1 cellular context compared by ENCODE assay signal in the genomic region with DNA sequence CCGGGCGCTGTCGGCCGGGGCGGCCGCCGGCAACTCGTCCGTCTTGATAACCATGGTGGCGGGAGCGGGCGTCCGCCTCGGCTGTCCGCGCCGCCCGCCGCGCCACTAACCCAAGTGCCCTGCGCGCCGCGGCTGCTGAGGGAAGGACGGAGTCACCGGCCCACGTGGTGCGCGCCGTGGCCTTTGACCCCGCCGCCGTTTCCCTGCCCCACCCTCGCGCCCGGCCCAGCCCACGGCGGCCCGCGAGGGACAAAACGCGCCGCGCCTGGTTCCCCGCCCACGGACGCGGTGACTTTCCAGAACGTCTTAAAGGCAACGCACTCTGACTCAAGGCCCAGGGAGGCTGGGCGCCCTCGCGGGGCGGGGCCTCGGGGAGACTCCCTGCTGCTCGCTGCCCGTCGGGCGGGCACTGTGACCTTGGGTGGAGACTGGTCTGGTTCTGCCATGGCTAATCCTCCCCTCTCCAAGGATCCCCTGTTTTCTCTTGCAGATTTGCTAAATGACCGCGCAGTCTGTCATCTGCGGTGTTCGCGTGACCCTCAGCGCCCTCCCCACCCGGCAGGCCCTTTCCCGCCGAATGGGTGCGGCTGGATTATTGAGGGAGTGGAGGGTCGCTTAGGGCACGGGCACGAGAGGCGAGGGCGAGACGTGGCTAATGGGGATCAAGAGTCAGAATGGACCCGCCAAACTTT.
TF ChIP-seq lines count a peak whose summit lies in the region.

A gene with protein sequence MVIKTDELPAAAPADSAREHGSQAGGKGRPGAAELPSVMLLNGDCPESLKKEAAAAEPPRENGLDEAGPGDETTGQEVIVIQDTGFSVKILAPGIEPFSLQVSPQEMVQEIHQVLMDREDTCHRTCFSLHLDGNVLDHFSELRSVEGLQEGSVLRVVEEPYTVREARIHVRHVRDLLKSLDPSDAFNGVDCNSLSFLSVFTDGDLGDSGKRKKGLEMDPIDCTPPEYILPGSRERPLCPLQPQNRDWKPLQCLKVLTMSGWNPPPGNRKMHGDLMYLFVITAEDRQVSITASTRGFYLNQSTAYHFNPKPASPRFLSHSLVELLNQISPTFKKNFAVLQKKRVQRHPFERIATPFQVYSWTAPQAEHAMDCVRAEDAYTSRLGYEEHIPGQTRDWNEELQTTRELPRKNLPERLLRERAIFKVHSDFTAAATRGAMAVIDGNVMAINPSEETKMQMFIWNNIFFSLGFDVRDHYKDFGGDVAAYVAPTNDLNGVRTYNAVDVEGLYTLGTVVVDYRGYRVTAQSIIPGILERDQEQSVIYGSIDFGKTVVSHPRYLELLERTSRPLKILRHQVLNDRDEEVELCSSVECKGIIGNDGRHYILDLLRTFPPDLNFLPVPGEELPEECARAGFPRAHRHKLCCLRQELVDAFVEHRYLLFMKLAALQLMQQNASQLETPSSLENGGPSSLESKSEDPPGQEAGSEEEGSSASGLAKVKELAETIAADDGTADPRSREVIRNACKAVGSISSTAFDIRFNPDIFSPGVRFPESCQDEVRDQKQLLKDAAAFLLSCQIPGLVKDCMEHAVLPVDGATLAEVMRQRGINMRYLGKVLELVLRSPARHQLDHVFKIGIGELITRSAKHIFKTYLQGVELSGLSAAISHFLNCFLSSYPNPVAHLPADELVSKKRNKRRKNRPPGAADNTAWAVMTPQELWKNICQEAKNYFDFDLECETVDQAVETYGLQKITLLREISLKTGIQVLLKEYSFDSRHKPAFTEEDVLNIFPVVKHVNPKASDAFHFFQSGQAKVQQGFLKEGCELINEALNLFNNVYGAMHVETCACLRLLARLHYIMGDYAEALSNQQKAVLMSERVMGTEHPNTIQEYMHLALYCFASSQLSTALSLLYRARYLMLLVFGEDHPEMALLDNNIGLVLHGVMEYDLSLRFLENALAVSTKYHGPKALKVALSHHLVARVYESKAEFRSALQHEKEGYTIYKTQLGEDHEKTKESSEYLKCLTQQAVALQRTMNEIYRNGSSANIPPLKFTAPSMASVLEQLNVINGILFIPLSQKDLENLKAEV (N-terminal part only) (minus strand): TSS at position 157 of the 692 bp plus-strand sequence. CDS start 103 bp downstream, at position 54.

TF ChIP-seq in endothelial cell of umbilical vein, 7 proteins besides CTCF, POLR2A, EP300 and RAD21 (continued from another document):
- TF ChIP-seq JUN (IDR thresholded peaks at IDR 0.05; ENCODE audit: borderline replicate concordance, insufficient read depth, insufficient read length, low read depth) (no peak), EZH2 (IDR thresholded peaks at IDR 0.05; ENCODE audit: borderline replicate concordance, low read depth, low read length, severe bottlenecking) (no peak), POLR2AphosphoS5 (IDR thresholded peaks at IDR 0.05; ENCODE audit: insufficient read depth, low read depth, low read length) (peak; percentile 84)
